In the genomic region with DNA sequence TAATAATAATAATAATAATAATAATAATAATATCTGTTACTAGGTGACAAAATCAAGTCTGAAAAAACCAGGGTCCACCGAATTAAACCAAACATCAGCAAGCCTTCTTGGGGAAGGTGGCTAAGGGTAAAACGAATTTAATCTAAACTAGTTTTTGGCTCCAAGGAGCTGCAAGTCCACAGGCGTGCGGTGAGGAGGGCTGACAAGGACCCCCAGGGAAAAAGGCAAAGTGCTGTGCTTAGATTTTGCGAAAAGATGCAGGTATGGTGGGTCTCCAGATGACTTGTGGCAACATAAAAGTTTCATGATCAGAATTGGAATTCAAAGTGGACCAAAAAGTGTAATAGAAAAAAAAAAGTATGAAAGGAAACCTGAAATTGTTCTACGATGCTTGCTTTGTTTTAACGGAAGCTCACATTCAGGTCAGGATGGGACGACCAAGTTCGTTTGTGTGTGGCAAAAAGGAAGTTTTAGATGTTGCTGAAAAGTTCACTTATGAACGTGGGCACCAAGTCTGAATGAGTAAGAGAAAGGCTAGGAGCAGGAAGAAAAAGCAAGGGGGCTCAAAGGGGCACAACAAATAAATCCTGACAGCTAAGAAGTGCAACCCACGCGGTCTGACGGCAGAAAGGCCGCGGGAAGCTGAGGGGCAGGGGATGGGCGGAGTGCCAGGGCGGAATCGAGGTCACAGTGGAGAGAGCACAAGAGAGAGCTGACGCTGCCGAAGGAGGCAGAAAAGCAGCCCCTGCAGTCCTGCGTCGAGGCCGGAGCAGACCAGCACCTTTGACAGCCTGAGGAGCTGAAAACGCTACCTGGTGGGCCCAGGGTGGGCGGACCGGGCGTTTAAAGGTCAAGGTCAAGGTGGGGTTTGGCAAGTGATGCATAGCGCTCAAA, we compare ENCODE assay signal across 1 cellular context.
TF ChIP-seq lines count a peak whose summit lies in the region.

No MANE protein-coding gene starts in this region.

TF ChIP-seq in HepG2, 621 proteins besides CTCF, POLR2A, EP300 and RAD21 (continued from another document and continues in another):
- TF ChIP-seq, protein P1, sequence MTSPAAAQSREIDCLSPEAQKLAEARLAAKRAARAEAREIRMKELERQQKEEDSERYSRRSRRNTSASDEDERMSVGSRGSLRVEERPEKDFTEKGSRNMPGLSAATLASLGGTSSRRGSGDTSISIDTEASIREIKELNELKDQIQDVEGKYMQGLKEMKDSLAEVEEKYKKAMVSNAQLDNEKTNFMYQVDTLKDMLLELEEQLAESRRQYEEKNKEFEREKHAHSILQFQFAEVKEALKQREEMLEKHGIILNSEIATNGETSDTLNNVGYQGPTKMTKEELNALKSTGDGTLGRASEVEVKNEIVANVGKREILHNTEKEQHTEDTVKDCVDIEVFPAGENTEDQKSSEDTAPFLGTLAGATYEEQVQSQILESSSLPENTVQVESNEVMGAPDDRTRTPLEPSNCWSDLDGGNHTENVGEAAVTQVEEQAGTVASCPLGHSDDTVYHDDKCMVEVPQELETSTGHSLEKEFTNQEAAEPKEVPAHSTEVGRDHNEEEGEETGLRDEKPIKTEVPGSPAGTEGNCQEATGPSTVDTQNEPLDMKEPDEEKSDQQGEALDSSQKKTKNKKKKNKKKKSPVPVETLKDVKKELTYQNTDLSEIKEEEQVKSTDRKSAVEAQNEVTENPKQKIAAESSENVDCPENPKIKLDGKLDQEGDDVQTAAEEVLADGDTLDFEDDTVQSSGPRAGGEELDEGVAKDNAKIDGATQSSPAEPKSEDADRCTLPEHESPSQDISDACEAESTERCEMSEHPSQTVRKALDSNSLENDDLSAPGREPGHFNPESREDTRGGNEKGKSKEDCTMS (CRISPR knock-in tag; conservative IDR thresholded peaks at IDR 0.05): no peak
- TF ChIP-seq ZFP82 (CRISPR knock-in tag; IDR thresholded peaks at IDR 0.05; ENCODE audit: borderline replicate concordance) (peak; percentile 44; the same call in 1 of the 2 replicates), ATF7-NPFF (CRISPR knock-in tag; IDR thresholded peaks at IDR 0.05; ENCODE audit: low read depth) (no peak), SMAD3 (CRISPR knock-in tag; IDR thresholded peaks at IDR 0.05) (0 out of 2 replicates have a peak, but pooled peaks have one; percentile 13), NR2F1 (CRISPR knock-in tag; IDR thresholded peaks at IDR 0.05) (peak in 1 of 2 experiments; percentile 84; a peak in 2 of 4 replicates), STAT5B (CRISPR knock-in tag; IDR thresholded peaks at IDR 0.05) (no peak), ZNF775 (CRISPR knock-in tag; IDR thresholded peaks at IDR 0.05; ENCODE audit: borderline replicate concordance) (no peak), CEBPZ (IDR thresholded peaks at IDR 0.05; ENCODE audit: low read length) (no peak), SP5 (CRISPR knock-in tag; IDR thresholded peaks at IDR 0.05; ENCODE audit: borderline replicate concordance, low read depth) (peak; percentile 53; the same call in 1 of the 2 replicates), RCOR2 (CRISPR knock-in tag; IDR thresholded peaks at IDR 0.05) (no peak), ZBTB40 (IDR thresholded peaks at IDR 0.05) (no peak), ZBTB40 (CRISPR knock-in tag; IDR thresholded peaks at IDR 0.05) (no peak), SP2 (CRISPR knock-in tag; IDR thresholded peaks at IDR 0.05) (no peak), SMARCE1 (IDR thresholded peaks at IDR 0.05; ENCODE audit: borderline replicate concordance) (no peak), TFDP1 (CRISPR knock-in tag; IDR thresholded peaks at IDR 0.05; ENCODE audit: borderline replicate concordance) (0 out of 2 replicates have a peak, but pooled peaks have one; percentile 30), ZBTB21 (CRISPR knock-in tag; IDR thresholded peaks at IDR 0.05) (no peak), YEATS2 (CRISPR knock-in tag; IDR thresholded peaks at IDR 0.05; ENCODE audit: borderline replicate concordance) (no peak), CHCHD3 (CRISPR knock-in tag; IDR thresholded peaks at IDR 0.05) (no peak), HDAC2 (CRISPR knock-in tag; IDR thresholded peaks at IDR 0.05) (no peak), ZNF451 (CRISPR knock-in tag; IDR thresholded peaks at IDR 0.05) (no peak), POLR2G (IDR thresholded peaks at IDR 0.05; ENCODE audit: low read depth, low read length) (peak; percentile 61; the same call in 1 of the 2 replicates), STAG1 (CRISPR knock-in tag; IDR thresholded peaks at IDR 0.05) (no peak), PHF21A (CRISPR knock-in tag; IDR thresholded peaks at IDR 0.05) (0 out of 2 replicates have a peak, but pooled peaks have one; percentile 5), ZNF264 (CRISPR knock-in tag; IDR thresholded peaks at IDR 0.05) (no peak), CREB1 (IDR thresholded peaks at IDR 0.05) (no peak), CREB1 (CRISPR knock-in tag; IDR thresholded peaks at IDR 0.05) (no peak), ZKSCAN1 (IDR thresholded peaks at IDR 0.05; ENCODE audit: low read length) (no peak)
- TF ChIP-seq, protein P2, sequence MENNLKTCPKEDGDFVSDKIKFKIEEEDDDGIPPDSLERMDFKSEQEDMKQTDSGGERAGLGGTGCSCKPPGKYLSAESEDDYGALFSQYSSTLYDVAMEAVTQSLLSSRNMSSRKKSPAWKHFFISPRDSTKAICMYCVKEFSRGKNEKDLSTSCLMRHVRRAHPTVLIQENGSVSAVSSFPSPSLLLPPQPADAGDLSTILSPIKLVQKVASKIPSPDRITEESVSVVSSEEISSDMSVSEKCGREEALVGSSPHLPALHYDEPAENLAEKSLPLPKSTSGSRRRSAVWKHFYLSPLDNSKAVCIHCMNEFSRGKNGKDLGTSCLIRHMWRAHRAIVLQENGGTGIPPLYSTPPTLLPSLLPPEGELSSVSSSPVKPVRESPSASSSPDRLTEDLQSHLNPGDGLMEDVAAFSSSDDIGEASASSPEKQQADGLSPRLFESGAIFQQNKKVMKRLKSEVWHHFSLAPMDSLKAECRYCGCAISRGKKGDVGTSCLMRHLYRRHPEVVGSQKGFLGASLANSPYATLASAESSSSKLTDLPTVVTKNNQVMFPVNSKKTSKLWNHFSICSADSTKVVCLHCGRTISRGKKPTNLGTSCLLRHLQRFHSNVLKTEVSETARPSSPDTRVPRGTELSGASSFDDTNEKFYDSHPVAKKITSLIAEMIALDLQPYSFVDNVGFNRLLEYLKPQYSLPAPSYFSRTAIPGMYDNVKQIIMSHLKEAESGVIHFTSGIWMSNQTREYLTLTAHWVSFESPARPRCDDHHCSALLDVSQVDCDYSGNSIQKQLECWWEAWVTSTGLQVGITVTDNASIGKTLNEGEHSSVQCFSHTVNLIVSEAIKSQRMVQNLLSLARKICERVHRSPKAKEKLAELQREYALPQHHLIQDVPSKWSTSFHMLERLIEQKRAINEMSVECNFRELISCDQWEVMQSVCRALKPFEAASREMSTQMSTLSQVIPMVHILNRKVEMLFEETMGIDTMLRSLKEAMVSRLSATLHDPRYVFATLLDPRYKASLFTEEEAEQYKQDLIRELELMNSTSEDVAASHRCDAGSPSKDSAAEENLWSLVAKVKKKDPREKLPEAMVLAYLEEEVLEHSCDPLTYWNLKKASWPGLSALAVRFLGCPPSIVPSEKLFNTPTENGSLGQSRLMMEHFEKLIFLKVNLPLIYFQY (CRISPR knock-in tag; IDR thresholded peaks at IDR 0.05; ENCODE audit: borderline replicate concordance): no peak
- TF ChIP-seq, protein P3, sequence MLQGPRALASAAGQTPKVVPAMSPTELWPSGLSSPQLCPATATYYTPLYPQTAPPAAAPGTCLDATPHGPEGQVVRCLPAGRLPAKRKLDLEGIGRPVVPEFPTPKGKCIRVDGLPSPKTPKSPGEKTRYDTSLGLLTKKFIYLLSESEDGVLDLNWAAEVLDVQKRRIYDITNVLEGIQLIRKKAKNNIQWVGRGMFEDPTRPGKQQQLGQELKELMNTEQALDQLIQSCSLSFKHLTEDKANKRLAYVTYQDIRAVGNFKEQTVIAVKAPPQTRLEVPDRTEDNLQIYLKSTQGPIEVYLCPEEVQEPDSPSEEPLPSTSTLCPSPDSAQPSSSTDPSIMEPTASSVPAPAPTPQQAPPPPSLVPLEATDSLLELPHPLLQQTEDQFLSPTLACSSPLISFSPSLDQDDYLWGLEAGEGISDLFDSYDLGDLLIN (CRISPR knock-in tag; IDR thresholded peaks at IDR 0.05; ENCODE audit: borderline replicate concordance): no peak
